Comparison of ENCODE assay signal across 10 cellular contexts in genomic region chr6:163335671-163336545, GRCh38.
DNase-seq lines count a peak whose midpoint lies in the region; ATAC-seq and TF ChIP-seq lines count a peak whose summit lies in the region.
"Had no signal": no experiment of that assay in that cellular context is flagged by ENCODE, and none has a peak within 500 bp of the region (broad histone marks: within the 10 kb centered on the region; RNA-seq: fewer than 3 reads in every experiment).

No MANE protein-coding gene starts in this region.

- H4K8ac ChIP-seq in mesendoderm (ENCODE audit: low read depth, low read length) = no peak overlapping the region

- H4K5ac ChIP-seq in mesendoderm (ENCODE audit: low read length) = no peak overlapping the region

- H3K23ac ChIP-seq in mesendoderm (ENCODE audit: low read length) = no peak overlapping the region

- H3K36me3 ChIP-seq in mesendoderm (ENCODE audit: control insufficient read depth, insufficient read depth, low read length) = no peaks in the 10 kb centered on the region
- no peaks in the 10 kb centered on the region for H3K36me3 ChIP-seq in suprapubic skin
- H3K36me3 ChIP-seq: pancreas had no signal

- TF ChIP-seq POLR2A in suprapubic skin (IDR thresholded peaks at IDR 0.05) = no peak

- H3K4me1 ChIP-seq in mesendoderm (ENCODE audit: control insufficient read depth, low read depth, low read length) (peaks cover 3% of the 10 kb centered on the region), suprapubic skin (peaks cover 9% of the 10 kb centered on the region)
- H3K4me1 ChIP-seq: pancreas had no signal

- peak; percentile 74 for DNase-seq in UCSD-AML1 (lab: John Stamatoyannopoulos, UW; ENCODE audit: unreplicated experiment)
- peak; percentile 17 for DNase-seq in fibroblast of villous mesenchyme (ENCODE audit: low read depth)
- DNase-seq in mesendoderm = peak; percentile 41
- DNase-seq in suprapubic skin (ENCODE audit: low spot score in 2 of 2) = no peak
- no peak for DNase-seq in NCI-H2196 (lab: John Stamatoyannopoulos, UW; ENCODE audit: unreplicated experiment)
- no peak for DNase-seq in GF-D8 (lab: John Stamatoyannopoulos, UW)
- DNase-seq: activated T-cell treated with anti-CD3 and anti-CD28 coated beads for 4 hours had no signal

- peak overlapping the region; percentile 14 for H3K9ac ChIP-seq in mesendoderm (ENCODE audit: low read length)

- no peaks in the 10 kb centered on the region for H3K79me1 ChIP-seq in mesendoderm (ENCODE audit: low read length)

- H3K4me3 ChIP-seq in fibroblast of villous mesenchyme (ENCODE audit: low read depth, low read length) = no peak overlapping the region
- H3K4me3 ChIP-seq in mesendoderm (ENCODE audit: low read length) = no peak overlapping the region
- no peak overlapping the region for H3K4me3 ChIP-seq in suprapubic skin
- H3K4me3 ChIP-seq: pancreas had no signal

- no peak overlapping the region for H2BK15ac ChIP-seq in mesendoderm (replicated peaks; ENCODE audit: low read depth)

- no peaks in the 10 kb centered on the region for H3K27me3 ChIP-seq in mesendoderm (ENCODE audit: insufficient read depth, low read length, poor library complexity)
- H3K27me3 ChIP-seq in suprapubic skin = no peaks in the 10 kb centered on the region
- H3K27me3 ChIP-seq: pancreas had no signal

- TF ChIP-seq CTCF in fibroblast of villous mesenchyme (IDR thresholded peaks at IDR 0.05; ENCODE audit: insufficient read depth, low read depth, low read length) (no peak), suprapubic skin (IDR thresholded peaks at IDR 0.05) (no peak)

- no peaks in the 10 kb centered on the region for H3K9me3 ChIP-seq in suprapubic skin
- H3K9me3 ChIP-seq: pancreas had no signal

- no peaks in the 10 kb centered on the region for H3K79me2 ChIP-seq in mesendoderm (ENCODE audit: control insufficient read depth, insufficient read depth, low read length)

- H3K56ac ChIP-seq in mesendoderm (ENCODE audit: low read length) = peak overlapping the region; percentile 63

- ATAC-seq in GM19397 (IDR thresholded peaks at IDR 0.05; ENCODE audit: unreplicated experiment) (no peak), HG03469 (IDR thresholded peaks at IDR 0.05; ENCODE audit: unreplicated experiment) (no peak)

- H3K4me2 ChIP-seq in mesendoderm (ENCODE audit: low read length) = no peak overlapping the region

- TF ChIP-seq EP300 in suprapubic skin (IDR thresholded peaks at IDR 0.05) = no peak

- H2BK5ac ChIP-seq in mesendoderm (ENCODE audit: low read length) = no peak overlapping the region

- H3K18ac ChIP-seq in mesendoderm (ENCODE audit: low read length) = no peak overlapping the region

- no peak overlapping the region for H2AK5ac ChIP-seq in mesendoderm (ENCODE audit: low read length)

- H3K27ac ChIP-seq in mesendoderm (ENCODE audit: low read depth, low read length) (no peak overlapping the region), suprapubic skin (peak overlapping the region; percentile 6)

- no CpG with 5 or more reads among the region's 29 CpGs for WGBS in mesendoderm (ENCODE audit: extremely low coverage, insufficient coverage, low lambda C conversion rate)
- WGBS in suprapubic skin = 73% methylated on average over 24 of the region's 29 CpGs

- H3K4ac ChIP-seq in mesendoderm (ENCODE audit: low read depth, low read length) = no peak overlapping the region

- H2BK120ac ChIP-seq in mesendoderm (ENCODE audit: low read depth, low read length) = no peak overlapping the region

Comparison
In these comparisons a context has a peak if more than half of its experiments do, and no peak if none do; other contexts are left out.
1. DNase-seq: peak in UCSD-AML1 (single experiment), fibroblast of villous mesenchyme (single experiment) and mesendoderm (single experiment); none in suprapubic skin (0 of 2), NCI-H2196 (single experiment) and GF-D8 (single experiment).